In the genomic region with DNA sequence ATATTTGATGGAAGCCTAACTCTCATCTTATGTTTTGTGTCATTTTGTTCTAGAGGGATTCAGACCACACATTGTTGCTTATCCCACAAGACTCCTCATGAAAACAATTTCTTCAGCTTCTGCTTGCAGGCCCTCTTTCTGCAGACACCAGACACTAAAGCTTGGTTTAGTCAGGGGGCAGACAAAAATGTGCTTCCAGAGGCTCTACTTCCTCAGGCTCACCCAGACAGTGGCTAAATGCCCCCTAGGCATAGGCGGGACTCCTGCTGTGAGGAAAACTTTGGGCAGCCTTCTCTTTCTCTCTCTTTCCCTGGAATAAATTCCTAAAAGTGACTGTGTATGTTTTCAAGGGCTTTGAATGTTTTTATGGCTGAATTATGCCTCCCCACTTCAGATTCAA, we compare ENCODE assay signal across 1 cellular context.
TF ChIP-seq lines count a peak whose summit lies in the region.

No MANE protein-coding gene starts in this region.

TF ChIP-seq in WTC11, 78 proteins besides CTCF, POLR2A, EP300 and RAD21 (continued from another document):
- TF ChIP-seq, protein P1, sequence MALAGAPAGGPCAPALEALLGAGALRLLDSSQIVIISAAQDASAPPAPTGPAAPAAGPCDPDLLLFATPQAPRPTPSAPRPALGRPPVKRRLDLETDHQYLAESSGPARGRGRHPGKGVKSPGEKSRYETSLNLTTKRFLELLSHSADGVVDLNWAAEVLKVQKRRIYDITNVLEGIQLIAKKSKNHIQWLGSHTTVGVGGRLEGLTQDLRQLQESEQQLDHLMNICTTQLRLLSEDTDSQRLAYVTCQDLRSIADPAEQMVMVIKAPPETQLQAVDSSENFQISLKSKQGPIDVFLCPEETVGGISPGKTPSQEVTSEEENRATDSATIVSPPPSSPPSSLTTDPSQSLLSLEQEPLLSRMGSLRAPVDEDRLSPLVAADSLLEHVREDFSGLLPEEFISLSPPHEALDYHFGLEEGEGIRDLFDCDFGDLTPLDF (CRISPR knock-in tag; IDR thresholded peaks at IDR 0.05): no peak
- no peak for TF ChIP-seq ZNF232 (CRISPR knock-in tag; IDR thresholded peaks at IDR 0.05)
- TF ChIP-seq, protein P2, sequence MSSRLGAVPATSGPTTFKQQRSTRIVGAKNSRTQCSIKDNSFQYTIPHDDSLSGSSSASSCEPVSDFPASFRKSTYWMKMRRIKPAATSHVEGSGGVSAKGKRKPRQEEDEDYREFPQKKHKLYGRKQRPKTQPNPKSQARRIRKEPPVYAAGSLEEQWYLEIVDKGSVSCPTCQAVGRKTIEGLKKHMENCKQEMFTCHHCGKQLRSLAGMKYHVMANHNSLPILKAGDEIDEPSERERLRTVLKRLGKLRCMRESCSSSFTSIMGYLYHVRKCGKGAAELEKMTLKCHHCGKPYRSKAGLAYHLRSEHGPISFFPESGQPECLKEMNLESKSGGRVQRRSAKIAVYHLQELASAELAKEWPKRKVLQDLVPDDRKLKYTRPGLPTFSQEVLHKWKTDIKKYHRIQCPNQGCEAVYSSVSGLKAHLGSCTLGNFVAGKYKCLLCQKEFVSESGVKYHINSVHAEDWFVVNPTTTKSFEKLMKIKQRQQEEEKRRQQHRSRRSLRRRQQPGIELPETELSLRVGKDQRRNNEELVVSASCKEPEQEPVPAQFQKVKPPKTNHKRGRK (CRISPR knock-in tag; IDR thresholded peaks at IDR 0.05; ENCODE audit: borderline replicate concordance): no peak
- TF ChIP-seq NFYB (CRISPR knock-in tag; conservative IDR thresholded peaks at IDR 0.05; ENCODE audit: low read depth): no peak
- no peak for TF ChIP-seq RORB (CRISPR knock-in tag; IDR thresholded peaks at IDR 0.05)
